1 cellular context compared by ENCODE assay signal in genomic region chr3:177589041-177589650, GRCh38.
TF ChIP-seq lines count a peak whose summit lies in the region.

No MANE protein-coding gene starts in this region.

TF ChIP-seq in H1, 55 proteins besides CTCF, POLR2A, EP300 and RAD21:
- no peak for TF ChIP-seq CEBPB (IDR thresholded peaks at IDR 0.05; ENCODE audit: low read depth, low read length)
- TF ChIP-seq JUN (IDR thresholded peaks at IDR 0.05; ENCODE audit: low read depth, low read length): no peak
- TF ChIP-seq BCL11A (IDR thresholded peaks at IDR 0.05; ENCODE audit: low read depth in 2 of 2, low read length in 2 of 2): no peak
- TF ChIP-seq ATF2 (IDR thresholded peaks at IDR 0.05; ENCODE audit: low read length): no peak
- no peak for TF ChIP-seq BRCA1 (IDR thresholded peaks at IDR 0.05; ENCODE audit: low read depth, low read length)
- TF ChIP-seq RBBP5 (IDR thresholded peaks at IDR 0.05; ENCODE audit: borderline replicate concordance, low read depth, low read length): no peak
- no peak for TF ChIP-seq ASH2L (IDR thresholded peaks at IDR 0.05; ENCODE audit: low read length)
- TF ChIP-seq NRF1 (IDR thresholded peaks at IDR 0.05; ENCODE audit: low read depth, low read length): no peak
